ENCODE assay signal across 11 cellular contexts in the genomic region with DNA sequence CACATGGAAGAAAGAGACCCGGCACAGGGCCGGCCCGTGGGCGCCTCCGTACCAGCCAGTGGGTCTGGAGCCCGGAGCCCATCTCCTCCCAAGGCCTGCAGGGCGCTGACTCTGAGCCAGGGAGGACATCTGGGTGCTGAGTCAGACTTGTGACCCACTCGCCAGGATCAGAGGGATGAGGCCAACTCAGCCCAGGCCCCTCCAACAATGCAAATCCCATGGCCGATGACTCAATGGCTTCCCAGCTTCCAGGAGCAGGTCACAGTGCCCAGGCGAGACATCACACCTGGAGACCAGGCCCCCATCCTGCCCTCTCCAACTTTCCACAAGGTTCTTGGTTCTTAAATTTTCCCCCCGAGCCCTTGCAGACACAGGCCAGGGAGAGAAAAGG.
DNase-seq lines count a peak whose midpoint lies in the region; ATAC-seq and TF ChIP-seq lines count a peak whose summit lies in the region.
"Had no signal": no experiment of that assay in that cellular context is flagged by ENCODE, and none has a peak within 500 bp of the region (broad histone marks: within the 10 kb centered on the region; RNA-seq: fewer than 3 reads in every experiment).

No MANE protein-coding gene starts in this region.

- H3K9me3 Mint-ChIP-seq in stimulated activated effector memory CD8-positive, alpha-beta T cell treated with anti-CD3 and anti-CD28 coated beads, Interleukin-12 subunit alpha, Interleukin-12 subunit beta, amount 100 ng/mL, for 72 hours: no peaks in the 10 kb centered on the region
- H3K9me3 Mint-ChIP-seq: activated naive CD8-positive, alpha-beta T cell treated with anti-CD3 and anti-CD28 coated beads, Interleukin-2, amount 50 U/mL, for 24 hours had no signal

- peaks cover 32% of the 10 kb centered on the region for H3K4me1 ChIP-seq in adipocyte (ENCODE audit: control insufficient read depth, insufficient read depth, low read length)

- peaks cover 9% of the 10 kb centered on the region for H3K36me3 ChIP-seq in adipocyte (ENCODE audit: control insufficient read depth, insufficient read depth, low read length, severe bottlenecking)

- peak; percentile 86 for DNase-seq in EH (ENCODE audit: low read depth)
- DNase-seq in adipocyte (ENCODE audit: low read depth): peak; percentile 67
- peak; percentile 59 for DNase-seq in fibroblast of villous mesenchyme (ENCODE audit: low read depth)
- DNase-seq in putamen (ENCODE audit: low spot score): peak; percentile 79
- DNase-seq in stimulated activated effector memory CD8-positive, alpha-beta T cell treated with anti-CD3 and anti-CD28 coated beads, Interleukin-12 subunit alpha, Interleukin-12 subunit beta, amount 100 ng/mL, for 72 hours (ENCODE audit: low spot score in 2 of 2): no peak
- no peak for DNase-seq in GM20000 (ENCODE audit: low spot score)
- DNase-seq in germinal center (ENCODE audit: low spot score): no peak
- DNase-seq: activated CD4-positive, alpha-beta T cell treated with anti-CD3 and anti-CD28 coated beads for 48 hours; activated naive CD8-positive, alpha-beta T cell treated with anti-CD3 and anti-CD28 coated beads, Interleukin-2, amount 50 U/mL, for 24 hours; RPMI8226 had no signal

- H3K4me3 Mint-ChIP-seq in stimulated activated effector memory CD8-positive, alpha-beta T cell treated with anti-CD3 and anti-CD28 coated beads, Interleukin-12 subunit alpha, Interleukin-12 subunit beta, amount 100 ng/mL, for 72 hours: no peak overlapping the region
- H3K4me3 Mint-ChIP-seq: activated naive CD8-positive, alpha-beta T cell treated with anti-CD3 and anti-CD28 coated beads, Interleukin-2, amount 50 U/mL, for 24 hours had no signal

- ATAC-seq in stimulated activated effector memory CD8-positive, alpha-beta T cell treated with anti-CD3 and anti-CD28 coated beads, Interleukin-12 subunit alpha, Interleukin-12 subunit beta, amount 100 ng/mL, for 72 hours: no peak
- ATAC-seq in HG03571 (IDR thresholded peaks at IDR 0.05; ENCODE audit: unreplicated experiment): no peak
- ATAC-seq: activated naive CD8-positive, alpha-beta T cell treated with anti-CD3 and anti-CD28 coated beads, Interleukin-2, amount 50 U/mL, for 24 hours had no signal

- TF ChIP-seq CTCF in fibroblast of villous mesenchyme (IDR thresholded peaks at IDR 0.05; ENCODE audit: insufficient read depth, low read depth, low read length): no peak
- no peak for TF ChIP-seq CTCF in GM20000 (IDR thresholded peaks at IDR 0.05; ENCODE audit: extremely low read depth, missing control alignments)

- no peak overlapping the region for H3K27ac Mint-ChIP-seq in stimulated activated effector memory CD8-positive, alpha-beta T cell treated with anti-CD3 and anti-CD28 coated beads, Interleukin-12 subunit alpha, Interleukin-12 subunit beta, amount 100 ng/mL, for 72 hours
- H3K27ac Mint-ChIP-seq: activated naive CD8-positive, alpha-beta T cell treated with anti-CD3 and anti-CD28 coated beads, Interleukin-2, amount 50 U/mL, for 24 hours had no signal

- no peaks in the 10 kb centered on the region for H3K4me1 Mint-ChIP-seq in stimulated activated effector memory CD8-positive, alpha-beta T cell treated with anti-CD3 and anti-CD28 coated beads, Interleukin-12 subunit alpha, Interleukin-12 subunit beta, amount 100 ng/mL, for 72 hours

- no peaks in the 10 kb centered on the region for H3K27me3 ChIP-seq in adipocyte (replicated peaks; ENCODE audit: control insufficient read depth, insufficient read depth, low read length)

- no peaks in the 10 kb centered on the region for H3K9me3 ChIP-seq in adipocyte (ENCODE audit: control insufficient read depth, low read length)

- H3K9ac ChIP-seq in adipocyte (ENCODE audit: low read length): no peak overlapping the region

- no peak overlapping the region for H3K4me3 ChIP-seq in adipocyte (ENCODE audit: low read length)
- H3K4me3 ChIP-seq in fibroblast of villous mesenchyme (ENCODE audit: low read depth, low read length): no peak overlapping the region

- H3K36me3 Mint-ChIP-seq in stimulated activated effector memory CD8-positive, alpha-beta T cell treated with anti-CD3 and anti-CD28 coated beads, Interleukin-12 subunit alpha, Interleukin-12 subunit beta, amount 100 ng/mL, for 72 hours: peaks cover 53% of the 10 kb centered on the region

Comparison
In these comparisons a context has a peak if more than half of its experiments do, and no peak if none do; other contexts are left out.
1. DNase-seq: peak in EH (single experiment), adipocyte (single experiment), fibroblast of villous mesenchyme (single experiment) and putamen (single experiment); none in stimulated activated effector memory CD8-positive, alpha-beta T cell treated with anti-CD3 and anti-CD28 coated beads, Interleukin-12 subunit alpha, Interleukin-12 subunit beta, amount 100 ng/mL, for 72 hours (0 of 2), GM20000 (single experiment) and germinal center (single experiment).